Comparison of ENCODE assay signal across 1 cellular context in genomic region chr3:99858461-99858860, GRCh38.
TF ChIP-seq lines count a peak whose summit lies in the region.

No MANE protein-coding gene starts in this region.

TF ChIP-seq in SK-N-SH treated with all-trans-retinoic acid at 6 μM for 48 hours, 23 proteins besides CTCF, POLR2A, EP300 and RAD21 (continued from another document):
- TF ChIP-seq SNAI2 (CRISPR knock-in tag; IDR thresholded peaks at IDR 0.05) = no peak
- TF ChIP-seq BACH2 (CRISPR knock-in tag; IDR thresholded peaks at IDR 0.05; ENCODE audit: borderline replicate concordance) = no peak
- TF ChIP-seq ZFP30 (CRISPR knock-in tag; IDR thresholded peaks at IDR 0.05) = no peak
